In the genomic region with DNA sequence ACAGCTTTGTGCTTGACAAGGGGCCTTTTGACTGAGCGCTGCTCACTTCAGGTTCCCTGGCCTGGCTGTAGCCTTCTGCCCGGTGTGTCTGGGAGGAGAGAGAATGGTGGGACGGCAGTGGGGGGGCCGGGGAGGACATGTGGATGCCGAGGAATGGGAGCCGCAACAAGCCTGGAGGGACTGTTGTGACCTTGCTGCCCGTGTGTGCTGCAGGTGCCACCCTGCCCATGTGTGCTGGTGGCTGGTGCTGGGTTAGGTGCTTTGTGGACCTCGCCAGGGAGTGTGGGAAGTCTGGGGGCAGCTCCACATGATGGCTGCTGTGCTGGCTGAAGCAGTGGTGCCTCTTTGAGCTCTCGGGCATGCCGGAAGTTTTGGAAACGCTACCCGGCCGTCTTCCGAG, we compare ENCODE assay signal across 1 cellular context.
TF ChIP-seq lines count a peak whose summit lies in the region.

No MANE protein-coding gene starts in this region.

TF ChIP-seq in WTC11, 78 proteins besides CTCF, POLR2A, EP300 and RAD21 (continued from another document):
- TF ChIP-seq, protein P1, sequence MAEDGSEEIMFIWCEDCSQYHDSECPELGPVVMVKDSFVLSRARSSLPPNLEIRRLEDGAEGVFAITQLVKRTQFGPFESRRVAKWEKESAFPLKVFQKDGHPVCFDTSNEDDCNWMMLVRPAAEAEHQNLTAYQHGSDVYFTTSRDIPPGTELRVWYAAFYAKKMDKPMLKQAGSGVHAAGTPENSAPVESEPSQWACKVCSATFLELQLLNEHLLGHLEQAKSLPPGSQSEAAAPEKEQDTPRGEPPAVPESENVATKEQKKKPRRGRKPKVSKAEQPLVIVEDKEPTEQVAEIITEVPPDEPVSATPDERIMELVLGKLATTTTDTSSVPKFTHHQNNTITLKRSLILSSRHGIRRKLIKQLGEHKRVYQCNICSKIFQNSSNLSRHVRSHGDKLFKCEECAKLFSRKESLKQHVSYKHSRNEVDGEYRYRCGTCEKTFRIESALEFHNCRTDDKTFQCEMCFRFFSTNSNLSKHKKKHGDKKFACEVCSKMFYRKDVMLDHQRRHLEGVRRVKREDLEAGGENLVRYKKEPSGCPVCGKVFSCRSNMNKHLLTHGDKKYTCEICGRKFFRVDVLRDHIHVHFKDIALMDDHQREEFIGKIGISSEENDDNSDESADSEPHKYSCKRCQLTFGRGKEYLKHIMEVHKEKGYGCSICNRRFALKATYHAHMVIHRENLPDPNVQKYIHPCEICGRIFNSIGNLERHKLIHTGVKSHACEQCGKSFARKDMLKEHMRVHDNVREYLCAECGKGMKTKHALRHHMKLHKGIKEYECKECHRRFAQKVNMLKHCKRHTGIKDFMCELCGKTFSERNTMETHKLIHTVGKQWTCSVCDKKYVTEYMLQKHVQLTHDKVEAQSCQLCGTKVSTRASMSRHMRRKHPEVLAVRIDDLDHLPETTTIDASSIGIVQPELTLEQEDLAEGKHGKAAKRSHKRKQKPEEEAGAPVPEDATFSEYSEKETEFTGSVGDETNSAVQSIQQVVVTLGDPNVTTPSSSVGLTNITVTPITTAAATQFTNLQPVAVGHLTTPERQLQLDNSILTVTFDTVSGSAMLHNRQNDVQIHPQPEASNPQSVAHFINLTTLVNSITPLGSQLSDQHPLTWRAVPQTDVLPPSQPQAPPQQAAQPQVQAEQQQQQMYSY (CRISPR knock-in tag; IDR thresholded peaks at IDR 0.05): no peak
- no peak for TF ChIP-seq NFYB (CRISPR knock-in tag; conservative IDR thresholded peaks at IDR 0.05; ENCODE audit: low read depth)
- TF ChIP-seq CBFB (CRISPR knock-in tag; IDR thresholded peaks at IDR 0.05; ENCODE audit: low read depth): no peak
- TF ChIP-seq PRRX2 (CRISPR knock-in tag; IDR thresholded peaks at IDR 0.05): no peak
- TF ChIP-seq, protein P2, sequence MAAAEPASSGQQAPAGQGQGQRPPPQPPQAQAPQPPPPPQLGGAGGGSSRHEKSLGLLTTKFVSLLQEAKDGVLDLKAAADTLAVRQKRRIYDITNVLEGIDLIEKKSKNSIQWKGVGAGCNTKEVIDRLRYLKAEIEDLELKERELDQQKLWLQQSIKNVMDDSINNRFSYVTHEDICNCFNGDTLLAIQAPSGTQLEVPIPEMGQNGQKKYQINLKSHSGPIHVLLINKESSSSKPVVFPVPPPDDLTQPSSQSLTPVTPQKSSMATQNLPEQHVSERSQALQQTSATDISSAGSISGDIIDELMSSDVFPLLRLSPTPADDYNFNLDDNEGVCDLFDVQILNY (CRISPR knock-in tag; IDR thresholded peaks at IDR 0.05): no peak
- no peak for TF ChIP-seq ZNF138 (CRISPR knock-in tag; conservative IDR thresholded peaks at IDR 0.05)
- no peak for TF ChIP-seq NR1H2 (CRISPR knock-in tag; IDR thresholded peaks at IDR 0.05)
- no peak for TF ChIP-seq JUN (CRISPR knock-in tag; IDR thresholded peaks at IDR 0.05)
